12 cellular contexts compared by ENCODE assay signal in the genomic region with DNA sequence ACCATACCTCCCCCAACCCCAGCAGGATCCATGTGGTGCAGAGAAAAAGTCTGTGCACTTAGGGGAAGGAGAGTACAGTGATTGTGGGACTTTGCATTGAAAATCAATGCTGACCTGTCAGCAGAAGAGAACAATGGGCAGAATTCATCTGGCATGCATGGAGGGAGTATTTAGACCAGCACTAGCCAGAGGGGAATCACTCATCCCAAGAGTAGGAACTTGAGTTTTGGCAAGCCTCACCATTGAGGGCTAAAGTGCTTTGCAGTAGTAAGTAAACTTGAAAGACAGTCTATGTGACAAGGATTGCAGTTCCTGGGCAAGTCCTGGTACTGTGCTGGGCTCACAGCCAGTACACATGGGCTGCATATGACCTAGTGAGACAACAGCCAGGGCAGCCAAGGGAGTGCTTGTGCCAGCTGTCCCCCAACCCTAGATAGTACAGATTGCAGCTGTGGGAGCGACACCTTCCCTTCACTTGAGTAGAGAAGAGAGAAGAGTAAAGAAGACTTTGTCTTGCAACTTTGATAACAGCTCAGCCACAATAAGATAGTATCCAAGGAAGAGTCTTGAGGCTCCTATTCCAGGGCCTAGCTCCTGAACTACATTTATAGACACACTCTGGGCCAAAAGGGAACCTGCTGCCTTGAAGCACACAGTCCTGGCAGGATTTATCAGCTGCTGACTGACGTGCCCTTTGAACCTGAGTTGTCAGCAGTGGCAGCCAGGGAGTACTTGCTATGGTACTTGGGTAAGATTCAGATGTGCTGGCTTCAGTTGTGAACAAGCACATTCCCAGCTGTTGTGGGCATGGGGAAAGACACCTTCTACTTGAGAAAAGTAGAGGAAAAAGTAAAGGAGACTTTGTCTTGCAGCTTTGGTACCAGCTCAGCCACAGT.
"Had no signal": no experiment of that assay in that cellular context is flagged by ENCODE, and none has a peak within 500 bp of the region (broad histone marks: within the 10 kb centered on the region; RNA-seq: fewer than 3 reads in every experiment).

No MANE protein-coding gene starts in this region.

- DNase-seq: activated effector memory CD4-positive, alpha-beta T cell treated with anti-CD3 and anti-CD28 coated beads, Interleukin-2, amount 50 U/mL, for 16 hours; activated naive CD8-positive, alpha-beta T cell treated with anti-CD3 and anti-CD28 coated beads for 36 hours; activated T-cell treated with anti-CD3 and anti-CD28 coated beads, Interleukin-2, amount 50 U/mL, for 1 hour; ovary; stimulated activated CD4-positive, alpha-beta T cell treated with anti-CD3 and anti-CD28 coated beads, Interleukin-4, amount 100 ng/mL, for 4 hours; stimulated activated naive CD8-positive, alpha-beta T cell treated with anti-CD3 and anti-CD28 coated beads, Interleukin-15, amount 100 ng/mL, for 72 hours had no signal

- H3K27me3 ChIP-seq: esophagus muscularis mucosa, neural progenitor cell, ovary had no signal

- H3K4me3 ChIP-seq: esophagus muscularis mucosa, heart right ventricle, neural progenitor cell, ovary, skin epidermis, thoracic aorta had no signal

- H3K36me3 ChIP-seq: esophagus muscularis mucosa, heart right ventricle, neural progenitor cell, ovary, thoracic aorta had no signal

- H3K9me3 ChIP-seq: ovary, thoracic aorta had no signal

- ATAC-seq: activated CD4-positive, CD25-positive, alpha-beta regulatory T cell treated with anti-CD3 and anti-CD28 coated beads, Interleukin-2, amount 50 U/mL, for 24 hours; heart right ventricle; stimulated activated naive CD8-positive, alpha-beta T cell treated with anti-CD3 and anti-CD28 coated beads, Interleukin-15, amount 100 ng/mL, for 72 hours had no signal

- H3K27ac ChIP-seq: esophagus muscularis mucosa, heart right ventricle, neural progenitor cell, ovary, skin epidermis, thoracic aorta had no signal

- H3K4me1 ChIP-seq: esophagus muscularis mucosa, heart right ventricle had no signal
